ENCODE assay signal across 8 cellular contexts in genomic region chr22:38982008-38982927, GRCh38. TPM values are rescaled to one million over a fixed set of nuclear protein-coding genes. Genes with fewer than 3 reads are reported as not detected.
DNase-seq lines count a peak whose midpoint lies in the region; ATAC-seq and TF ChIP-seq lines count a peak whose summit lies in the region.

APOBEC3B (plus strand) TSS chr22:38982347; CDS start chr22:38982454, 107 bp downstream.

- peak; percentile 63 for ATAC-seq in CD8-positive, alpha-beta T cell
- peak; percentile 57 for ATAC-seq in GM21381 (IDR thresholded peaks at IDR 0.05; ENCODE audit: unreplicated experiment)
- no peak for ATAC-seq in SK-N-SH treated with all-trans-retinoic acid at 6 μM for 48 hours

- H3K27me3 ChIP-seq in CD8-positive, alpha-beta T cell (ENCODE audit: insufficient read depth, low read length) = no peaks in the 10 kb centered on the region
- H3K27me3 ChIP-seq in KMS-11 (ENCODE audit: insufficient read depth, low read depth) = no peaks in the 10 kb centered on the region
- no peaks in the 10 kb centered on the region for H3K27me3 ChIP-seq in breast epithelium

- intact Hi-C loops in CD8-positive, alpha-beta T cell (cut with DNase I, micrococcal nuclease) = no loop called here
- intact Hi-C loops in breast epithelium (cut with DNase I; ENCODE audit: low total_unique reads) = loop anchor here (10.0 kb wide), 1 partner anchor 117 kb away; no protein-coding TSS in a partner anchor

- no peaks in the 10 kb centered on the region for H3K9me3 ChIP-seq in CD8-positive, alpha-beta T cell (ENCODE audit: low read length)
- H3K9me3 ChIP-seq in breast epithelium = no peaks in the 10 kb centered on the region

- H3K27ac Mint-ChIP-seq in CD8-positive, alpha-beta T cell = no peak within 1 kb of the TSS

- H3K9me3 Mint-ChIP-seq in CD8-positive, alpha-beta T cell = peaks cover 6% of the 10 kb centered on the region

- H3K27me3 Mint-ChIP-seq in CD8-positive, alpha-beta T cell (ENCODE audit: low read depth) = no peaks in the 10 kb centered on the region

- H3K79me2 ChIP-seq in KMS-11 (ENCODE audit: insufficient read depth, low read depth) = no peaks in the 10 kb centered on the region

- H3K4me3 ChIP-seq in CD8-positive, alpha-beta T cell (ENCODE audit: low read depth, low read length) = peak within 1 kb of the TSS; percentile 48
- H3K4me3 ChIP-seq in KMS-11 (IDR thresholded peaks at IDR 0.05; ENCODE audit: insufficient read depth, low read depth, low read length) (no peak within 1 kb of the TSS), breast epithelium (peak within 1 kb of the TSS in 2 of 3 donors; percentile 46 to 65)

- no peak within 1 kb of the TSS for H3K4me2 ChIP-seq in KMS-11

- TF ChIP-seq POLR2A in breast epithelium (IDR thresholded peaks at IDR 0.05) = no peak

- peaks cover 18% of the 10 kb centered on the region for H3K4me1 ChIP-seq in CD8-positive, alpha-beta T cell (ENCODE audit: insufficient read depth, low read length)
- H3K4me1 ChIP-seq in KMS-11 (ENCODE audit: low read depth, poor library complexity, severe bottlenecking) (peaks cover 5% of the 10 kb centered on the region), breast epithelium (peaks cover 0 to 4% of the 10 kb centered on the region in 2 donors)

- peak within 1 kb of the TSS; percentile 39; the same call in 1 of the 2 replicates for H3K9ac ChIP-seq in KMS-11

- POLR2A ChIA-PET in CD8-positive, alpha-beta T cell (lab: Charles Lee) = no interaction called here

- H3K4me3 Mint-ChIP-seq in CD8-positive, alpha-beta T cell = peak within 1 kb of the TSS; percentile 84

- no peak for TF ChIP-seq CTCF in CD8-positive, alpha-beta T cell (IDR thresholded peaks at IDR 0.05)
- TF ChIP-seq CTCF in KMS-11 (conservative IDR thresholded peaks at IDR 0.05; ENCODE audit: low read depth, low read length) (no peak), breast epithelium (IDR thresholded peaks at IDR 0.05) (no peak)

- no peak within 1 kb of the TSS for H3K27ac ChIP-seq in CD8-positive, alpha-beta T cell (ENCODE audit: low read depth, low read length)
- H3K27ac ChIP-seq in KMS-11 (peak within 1 kb of the TSS; percentile 50), breast epithelium (peak within 1 kb of the TSS in 1 of 2 donors; percentile 82)

- H2AFZ ChIP-seq in KMS-11 (ENCODE audit: low read depth) = peak within 1 kb of the TSS; percentile 30; the same call in 1 of the 2 replicates

- DNase-seq in CD8-positive, alpha-beta T cell = peak; percentile 10 to 76 (median 58)
- peak; percentile 68 for DNase-seq in UCSD-AML1 (lab: John Stamatoyannopoulos, UW; ENCODE audit: unreplicated experiment)
- DNase-seq in breast epithelium (ENCODE audit: low spot score in 2 of 2) = peak in 1 of 2 donors; percentile 84
- DNase-seq in islet precursor cell = peak; percentile 86
- DNase-seq in stimulated activated CD4-positive, alpha-beta T cell treated with anti-CD3 and anti-CD28 coated beads, Interleukin-12 subunit alpha, Interleukin-12 subunit beta, amount 100 ng/mL, for 4 hours = peak; percentile 34

- H3K36me3 Mint-ChIP-seq in CD8-positive, alpha-beta T cell = peaks cover 3% of the 10 kb centered on the region

- no peaks in the 10 kb centered on the region for H3K36me3 ChIP-seq in CD8-positive, alpha-beta T cell (ENCODE audit: insufficient read depth, low read length)
- H3K36me3 ChIP-seq in KMS-11 (ENCODE audit: insufficient read depth) = no peaks in the 10 kb centered on the region
- no peaks in the 10 kb centered on the region for H3K36me3 ChIP-seq in breast epithelium

- peaks cover 28% of the 10 kb centered on the region for H3K4me1 Mint-ChIP-seq in CD8-positive, alpha-beta T cell (ENCODE audit: low read depth)

- CTCF ChIA-PET in CD8-positive, alpha-beta T cell (lab: Charles Lee) = interaction anchor here (0.7 to 2.0 kb wide), 2 partner anchors 21 to 183 kb away, joined by 3 to 6 read pairs; no protein-coding TSS in a partner anchor

- H4K20me1 ChIP-seq in KMS-11 (ENCODE audit: insufficient read depth) = no peaks in the 10 kb centered on the region

TF ChIP-seq in SK-N-SH treated with all-trans-retinoic acid at 6 μM for 48 hours, 23 proteins besides CTCF, POLR2A, EP300 and RAD21 (continues in another document):
- TF ChIP-seq ESRRG (CRISPR knock-in tag; IDR thresholded peaks at IDR 0.05) (no peak), ZNF70 (CRISPR knock-in tag; IDR thresholded peaks at IDR 0.05) (no peak), ZNF565 (CRISPR knock-in tag; conservative IDR thresholded peaks at IDR 0.05; ENCODE audit: low read depth) (no peak), PATZ1 (CRISPR knock-in tag; IDR thresholded peaks at IDR 0.05; ENCODE audit: borderline replicate concordance) (no peak), PPARA (CRISPR knock-in tag; IDR thresholded peaks at IDR 0.05; ENCODE audit: borderline replicate concordance) (no peak), ZC3H10 (CRISPR knock-in tag; IDR thresholded peaks at IDR 0.05) (no peak), POU6F1 (CRISPR knock-in tag; IDR thresholded peaks at IDR 0.05; ENCODE audit: borderline replicate concordance, low read depth) (no peak), OSR1 (CRISPR knock-in tag; IDR thresholded peaks at IDR 0.05) (no peak), ARNTL (CRISPR knock-in tag; IDR thresholded peaks at IDR 0.05; ENCODE audit: borderline replicate concordance, low read depth) (no peak), ISL1 (CRISPR knock-in tag; IDR thresholded peaks at IDR 0.05) (no peak), TOX (CRISPR knock-in tag; IDR thresholded peaks at IDR 0.05; ENCODE audit: borderline replicate concordance) (no peak), RARB (CRISPR knock-in tag; IDR thresholded peaks at IDR 0.05) (no peak), CSRNP3 (CRISPR knock-in tag; IDR thresholded peaks at IDR 0.05) (no peak), BACH2 (CRISPR knock-in tag; IDR thresholded peaks at IDR 0.05; ENCODE audit: borderline replicate concordance) (no peak), ZFP3 (CRISPR knock-in tag; IDR thresholded peaks at IDR 0.05) (no peak), ZNF8 (CRISPR knock-in tag; IDR thresholded peaks at IDR 0.05) (no peak)

RNA-seq across cellular contexts. Expression of gene APOBEC3B, which starts in this region (rescaled TPM):
- total RNA-seq in CD8-positive, alpha-beta T cell = under 1 TPM in 1 of 2 experiments, not detected in 1; 0.41 TPM
- total RNA-seq in breast epithelium = 1 to 10 TPM in 1 of 3 donors, under 1 TPM in 1, not detected in 1; 0.33 to 2.2 TPM

Comparison
In these comparisons a context has a peak if more than half of its experiments do, and no peak if none do; other contexts are left out.
1. Peak in DNase-seq, ATAC-seq and H3K4me3 ChIP-seq in CD8-positive, alpha-beta T cell; RNA of the gene not detected or under 1 TPM.